In the genomic region with DNA sequence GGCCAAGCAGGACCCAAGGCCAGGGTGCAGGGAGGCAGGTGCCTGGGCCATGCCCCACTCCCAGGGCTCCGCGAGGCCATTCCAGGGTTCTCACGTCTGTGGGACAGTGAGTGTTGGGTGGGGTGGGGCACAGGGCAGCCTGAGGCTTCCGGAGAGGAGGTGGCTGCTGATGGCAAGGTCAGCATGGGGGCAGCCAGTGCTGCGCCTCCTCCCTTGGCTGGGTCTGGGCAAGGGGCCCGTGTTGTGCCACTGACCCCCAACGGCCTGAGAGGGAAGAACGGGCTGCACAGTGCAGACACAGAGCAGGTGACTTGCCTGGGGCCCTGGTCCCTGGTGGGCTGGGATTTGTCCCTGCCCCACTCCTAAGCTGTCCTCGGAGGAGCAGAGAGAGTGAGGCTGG, we compare ENCODE assay signal across 12 cellular contexts.
A peak's percentile ranks its signal among the peaks of the same experiment; 100 is the strongest.
DNase-seq lines count a peak whose midpoint lies in the region; ATAC-seq, FAIRE-seq and TF ChIP-seq lines count a peak whose summit lies in the region.
"Had no signal": no experiment of that assay in that cellular context is flagged by ENCODE, and none has a peak within 500 bp of the region (broad histone marks: within the 10 kb centered on the region; RNA-seq: fewer than 3 reads in every experiment).

No MANE protein-coding gene starts in this region.

- peak; percentile 42 to 46 for TF ChIP-seq RAD21 in A549 (conservative IDR thresholded peaks at IDR 0.05 in 1 of 2, IDR thresholded peaks at IDR 0.05 in 1 of 2)

- no peaks in the 10 kb centered on the region for H3K27me3 ChIP-seq in H9 (ENCODE audit: insufficient read depth, low read length)

- H3K4me1 ChIP-seq in A549 (peaks cover 91% of the 10 kb centered on the region), H9 (ENCODE audit: insufficient read depth, low read length) (no peaks in the 10 kb centered on the region)

- no peaks in the 10 kb centered on the region for H3K23me2 ChIP-seq in H9 (ENCODE audit: insufficient read length, low read depth, low read length, poor library complexity, severe bottlenecking)

- H3K9me3 Mint-ChIP-seq in H9, result no peaks in the 10 kb centered on the region

- no peak for FAIRE-seq in A549 (lab: Jason Lieb, UNC)
- FAIRE-seq: G401.6 had no signal

- H3K9me3 ChIP-seq in A549 (no peaks in the 10 kb centered on the region), H9 (ENCODE audit: control insufficient read depth, low read depth, low read length) (no peaks in the 10 kb centered on the region)

- H4K8ac ChIP-seq in H9 (replicated peaks; ENCODE audit: insufficient read length, low read depth, low read length), result no peak overlapping the region

- H3K4me3 Mint-ChIP-seq in H9, result no peak overlapping the region
- H3K4me3 Mint-ChIP-seq: activated CD4-positive, alpha-beta T cell treated with anti-CD3 and anti-CD28 coated beads for 36 hours had no signal

- TF ChIP-seq EP300 in A549 (IDR thresholded peaks at IDR 0.05), result no peak

- H3K79me2 ChIP-seq in H9 (ENCODE audit: insufficient read depth, low read length), result no peaks in the 10 kb centered on the region

- no peak overlapping the region for H3K4me3 ChIP-seq in A549

- H2BK120ac ChIP-seq in H9 (ENCODE audit: low read depth, low read length, poor library complexity, severe bottlenecking), result no peak overlapping the region

- no peaks in the 10 kb centered on the region for H3K79me1 ChIP-seq in H9 (ENCODE audit: insufficient read depth, low read depth, low read length, poor library complexity, severe bottlenecking)

- 55% methylated on average over 4 of the region's 9 CpGs for WGBS in A549 (ENCODE audit: missing lambda C conversion rate)
- no CpG with 5 or more reads among the region's 9 CpGs for WGBS in H9 (ENCODE audit: extremely low coverage, insufficient read length, low lambda C conversion rate)

- no peak overlapping the region for H2BK12ac ChIP-seq in H9 (ENCODE audit: insufficient read length, low read depth, low read length)

- H3K18ac ChIP-seq in H9 (ENCODE audit: insufficient read length, low read depth, low read length), result no peak overlapping the region

- H2AK5ac ChIP-seq in H9 (ENCODE audit: insufficient read length, low read length), result no peak overlapping the region

- no peak overlapping the region for H3K27ac Mint-ChIP-seq in H9
- H3K27ac Mint-ChIP-seq: activated CD4-positive, alpha-beta T cell treated with anti-CD3 and anti-CD28 coated beads for 36 hours had no signal

- TF ChIP-seq CTCF in A549 (IDR thresholded peaks at IDR 0.05) (no peak), H9 (conservative IDR thresholded peaks at IDR 0.05) (no peak), GM13977 (IDR thresholded peaks at IDR 0.05; ENCODE audit: extremely low read depth, insufficient read depth, missing control alignments) (no peak)

- no peak overlapping the region for H2BK5ac ChIP-seq in H9 (ENCODE audit: insufficient read length, low read length)

- H3K36me3 Mint-ChIP-seq in H9 (ENCODE audit: insufficient read depth in 1 of 3, low read depth in 3 of 3), result peaks cover 0 to 6% (median 0%) of the 10 kb centered on the region in 3 experiments; a peak in 3 of 7 replicates

- H3K56ac ChIP-seq in H9 (ENCODE audit: insufficient read length, low read depth, low read length), result no peak overlapping the region

- H3K9ac ChIP-seq in H9 (ENCODE audit: extremely low read depth, insufficient read length, low read length), result no peak overlapping the region

- H3K4me2 ChIP-seq in A549 (peak overlapping the region; percentile 85), H9 (ENCODE audit: insufficient read depth, insufficient read length, low read length) (no peak overlapping the region)

- H2BK20ac ChIP-seq in H9 (ENCODE audit: low read depth, low read length, poor library complexity, severe bottlenecking), result no peak overlapping the region

- H4K20me1 ChIP-seq in H9 (ENCODE audit: control insufficient read depth, insufficient read depth, insufficient read length), result no peaks in the 10 kb centered on the region

- no peak for TF ChIP-seq POLR2A in A549 (IDR thresholded peaks at IDR 0.05; ENCODE audit: low read length)

- H4K5ac ChIP-seq in H9 (ENCODE audit: insufficient read length, low read depth, low read length), result no peak overlapping the region

- in situ Hi-C loops in GM13977 (cut with MboI; ENCODE audit: low pct_unique_long_range_greater_than_20kb, low sequenced_read_pairs, unreplicated experiment), result no loop called here

- H2BK15ac ChIP-seq in H9 (ENCODE audit: low read depth, low read length), result no peak overlapping the region

- POLR2A ChIA-PET in A549 (lab: Yijun Ruan, JAX), result interaction anchor here (0.6 kb wide), 1 partner anchor 949 kb away, joined by 3 read pairs; no protein-coding TSS in a partner anchor

- no peak overlapping the region for H3K23ac ChIP-seq in H9 (ENCODE audit: insufficient read length, low read depth, low read length)

- ATAC-seq in A549 (peak in 1 of 2 experiments; percentile 3; a peak in 2 of 6 replicates), HG03520 (IDR thresholded peaks at IDR 0.05; ENCODE audit: unreplicated experiment) (no peak), GM21529 (IDR thresholded peaks at IDR 0.05; ENCODE audit: unreplicated experiment) (no peak)
- ATAC-seq: activated CD4-positive, alpha-beta T cell treated with anti-CD3 and anti-CD28 coated beads for 36 hours had no signal

- H2AFZ ChIP-seq in H9 (ENCODE audit: low read length), result no peak overlapping the region

- peaks cover 5 to 30% of the 10 kb centered on the region in 2 experiments for H3K4me1 Mint-ChIP-seq in H9

- DNase-seq in A549 (ENCODE audit: low read depth in 1 of 2, low spot score in 1 of 2) (peak in 1 of 2 experiments; percentile 67), H9 (no peak), caudate nucleus (lab: John Stamatoyannopoulos, UW) (no peak), mesenteric fat pad (ENCODE audit: low spot score) (peak; percentile 91), T-helper 2 cell (no peak), GM13977 (ENCODE audit: low spot score) (no peak)
- DNase-seq: activated CD4-positive, alpha-beta T cell treated with anti-CD3 and anti-CD28 coated beads for 36 hours; GOT3; Kasumi-1 had no signal

- H3K14ac ChIP-seq in H9 (ENCODE audit: insufficient read depth, low read length), result no peak overlapping the region; the same call in 1 of the 2 replicates

- CTCF ChIA-PET in A549 (lab: Yijun Ruan, JAX), result interaction anchor here (1.3 to 2.7 kb wide), 5 partner anchors 9 to 237 kb away, joined by 3 to 15 read pairs (median 9); no protein-coding TSS in a partner anchor

- H3T11ph ChIP-seq in H9 (ENCODE audit: low read length), result no peak overlapping the region

- H4K91ac ChIP-seq in H9 (ENCODE audit: insufficient read length, low read depth, low read length), result peak overlapping the region; percentile 64

- H3K27ac ChIP-seq in A549 (peak overlapping the region; percentile 99 to 100), H9 (ENCODE audit: insufficient read length, low read depth, low read length) (no peak overlapping the region), caudate nucleus (ENCODE audit: low read depth, low read length) (peak overlapping the region; percentile 87)

- H3K4ac ChIP-seq in H9 (ENCODE audit: low read depth, low read length), result no peak overlapping the region

- no peaks in the 10 kb centered on the region for H3K27me3 Mint-ChIP-seq in H9 (ENCODE audit: low read depth)

TF ChIP-seq in A549, 52 proteins besides CTCF, POLR2A, EP300 and RAD21:
- TF ChIP-seq, protein P1, sequence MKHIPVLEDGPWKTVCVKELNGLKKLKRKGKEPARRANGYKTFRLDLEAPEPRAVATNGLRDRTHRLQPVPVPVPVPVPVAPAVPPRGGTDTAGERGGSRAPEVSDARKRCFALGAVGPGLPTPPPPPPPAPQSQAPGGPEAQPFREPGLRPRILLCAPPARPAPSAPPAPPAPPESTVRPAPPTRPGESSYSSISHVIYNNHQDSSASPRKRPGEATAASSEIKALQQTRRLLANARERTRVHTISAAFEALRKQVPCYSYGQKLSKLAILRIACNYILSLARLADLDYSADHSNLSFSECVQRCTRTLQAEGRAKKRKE (CRISPR knock-in tag; IDR thresholded peaks at IDR 0.05; ENCODE audit: low read depth), result peak; percentile 12; the same call in 1 of the 2 replicates
- TF ChIP-seq SMC3 (IDR thresholded peaks at IDR 0.05) (0 out of 3 replicates have a peak, but pooled peaks have one; percentile 17), ZC3H11A (IDR thresholded peaks at IDR 0.05) (no peak)
